ENCODE assay signal across 1 cellular context in the genomic region with DNA sequence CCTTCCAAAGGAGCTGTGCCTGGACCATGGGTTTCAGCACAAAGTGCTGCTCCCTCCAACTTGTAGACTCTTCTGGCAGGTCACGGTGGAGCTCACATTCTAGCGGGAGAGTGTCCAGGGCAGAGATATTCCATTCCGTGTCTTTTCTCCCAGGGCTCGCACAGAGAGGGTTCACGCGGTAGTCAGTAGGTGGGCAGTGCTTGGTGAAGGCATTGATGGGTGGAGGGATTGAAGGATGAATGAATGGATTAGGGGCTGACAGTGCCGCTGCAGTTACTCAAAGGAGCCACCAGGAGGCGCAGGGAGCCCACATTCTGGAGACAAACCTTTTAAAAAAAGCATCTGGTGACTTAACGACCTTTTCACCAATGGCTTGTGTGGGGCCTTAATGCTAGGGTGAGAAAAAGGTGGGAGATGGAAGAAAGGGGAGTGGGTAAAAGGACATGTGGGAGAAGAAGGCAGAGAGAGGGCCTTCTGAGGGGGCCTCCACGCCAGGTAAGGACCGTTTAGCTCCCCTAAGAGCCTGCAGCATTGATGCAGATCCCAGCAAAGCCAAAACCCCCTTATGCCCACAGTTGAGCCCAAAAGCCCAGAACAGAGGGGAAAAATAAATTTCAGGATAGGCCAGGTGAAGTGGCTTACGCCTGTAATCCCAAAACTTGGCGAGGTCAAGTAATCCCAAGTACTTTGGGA.
TF ChIP-seq lines count a peak whose summit lies in the region.

No MANE protein-coding gene starts in this region.

TF ChIP-seq in HepG2, 621 proteins besides CTCF, POLR2A, EP300 and RAD21 (continues in another document):
- TF ChIP-seq NFKB2 (CRISPR knock-in tag; IDR thresholded peaks at IDR 0.05; ENCODE audit: borderline replicate concordance) (no peak), MEF2D (CRISPR knock-in tag; IDR thresholded peaks at IDR 0.05) (0 out of 2 replicates have a peak, but pooled peaks have one; percentile 16), SIN3B (IDR thresholded peaks at IDR 0.05; ENCODE audit: low read length) (0 out of 2 replicates have a peak, but pooled peaks have one; percentile 53), STAG1 (CRISPR knock-in tag; IDR thresholded peaks at IDR 0.05) (peak; percentile 97), SMAD3 (CRISPR knock-in tag; IDR thresholded peaks at IDR 0.05) (peak; percentile 22; the same call in 1 of the 2 replicates), NR2C2 (CRISPR knock-in tag; IDR thresholded peaks at IDR 0.05; ENCODE audit: borderline replicate concordance) (no peak), SMC3 (IDR thresholded peaks at IDR 0.05; ENCODE audit: low read length) (peak; percentile 100), SALL1 (CRISPR knock-in tag; IDR thresholded peaks at IDR 0.05) (peak; percentile 14; the same call in 1 of the 2 replicates), ASH2L (IDR thresholded peaks at IDR 0.05; ENCODE audit: insufficient read length, low read depth, low read length) (peak; percentile 36), GATA4 (IDR thresholded peaks at IDR 0.05; ENCODE audit: borderline replicate concordance, low read depth) (no peak), PITX1 (CRISPR knock-in tag; IDR thresholded peaks at IDR 0.05) (peak; percentile 67), MED13 (CRISPR knock-in tag; IDR thresholded peaks at IDR 0.05) (no peak), SOX13 (IDR thresholded peaks at IDR 0.05) (peak; percentile 14; the same call in 1 of the 2 replicates), SOX13 (CRISPR knock-in tag; conservative IDR thresholded peaks at IDR 0.05 in 1 of 2, IDR thresholded peaks at IDR 0.05 in 1 of 2) (no peak), PHF20 (CRISPR knock-in tag; IDR thresholded peaks at IDR 0.05) (no peak), TEAD3 (CRISPR knock-in tag; optimal IDR thresholded peaks at IDR 0.05; ENCODE audit: borderline replicate concordance) (peak; percentile 54), RELA (CRISPR knock-in tag; IDR thresholded peaks at IDR 0.05) (0 out of 2 replicates have a peak, but pooled peaks have one; percentile 53), ZNF879 (CRISPR knock-in tag; IDR thresholded peaks at IDR 0.05) (no peak), MXD4 (CRISPR knock-in tag; IDR thresholded peaks at IDR 0.05) (0 out of 2 replicates have a peak, but pooled peaks have one; percentile 35), EED (CRISPR knock-in tag; IDR thresholded peaks at IDR 0.05) (0 out of 2 replicates have a peak, but pooled peaks have one; percentile 45), IRF2 (CRISPR knock-in tag; IDR thresholded peaks at IDR 0.05) (0 out of 2 replicates have a peak, but pooled peaks have one; percentile 20), ELF3 (CRISPR knock-in tag; IDR thresholded peaks at IDR 0.05) (0 out of 2 replicates have a peak, but pooled peaks have one; percentile 25), XRCC5 (optimal IDR thresholded peaks at IDR 0.05; ENCODE audit: low read length) (peak; percentile 85), ZFP1 (CRISPR knock-in tag; IDR thresholded peaks at IDR 0.05) (no peak), SAP130 (CRISPR knock-in tag; IDR thresholded peaks at IDR 0.05; ENCODE audit: low read depth) (0 out of 2 replicates have a peak, but pooled peaks have one; percentile 10), ZKSCAN1 (IDR thresholded peaks at IDR 0.05; ENCODE audit: low read length) (0 out of 2 replicates have a peak, but pooled peaks have one; percentile 33), KLF16 (CRISPR knock-in tag; IDR thresholded peaks at IDR 0.05) (peak in 1 of 2 experiments; percentile 46; a peak in 1 of 4 replicates), CBX2 (IDR thresholded peaks at IDR 0.05; ENCODE audit: low read depth, low read length) (no peak), CBX2 (CRISPR knock-in tag; IDR thresholded peaks at IDR 0.05; ENCODE audit: low read depth) (0 out of 2 replicates have a peak, but pooled peaks have one; percentile 32), U2AF1 (optimal IDR thresholded peaks at IDR 0.05; ENCODE audit: low read depth, low read length) (peak; percentile 76), ZNF792 (CRISPR knock-in tag; IDR thresholded peaks at IDR 0.05) (0 out of 2 replicates have a peak, but pooled peaks have one; percentile 24), MIER2 (CRISPR knock-in tag; IDR thresholded peaks at IDR 0.05) (peak; percentile 67; the same call in 1 of the 2 replicates), SP1 (IDR thresholded peaks at IDR 0.05) (no peak), SP1 (CRISPR knock-in tag; IDR thresholded peaks at IDR 0.05) (no peak)
- TF ChIP-seq, protein P1, sequence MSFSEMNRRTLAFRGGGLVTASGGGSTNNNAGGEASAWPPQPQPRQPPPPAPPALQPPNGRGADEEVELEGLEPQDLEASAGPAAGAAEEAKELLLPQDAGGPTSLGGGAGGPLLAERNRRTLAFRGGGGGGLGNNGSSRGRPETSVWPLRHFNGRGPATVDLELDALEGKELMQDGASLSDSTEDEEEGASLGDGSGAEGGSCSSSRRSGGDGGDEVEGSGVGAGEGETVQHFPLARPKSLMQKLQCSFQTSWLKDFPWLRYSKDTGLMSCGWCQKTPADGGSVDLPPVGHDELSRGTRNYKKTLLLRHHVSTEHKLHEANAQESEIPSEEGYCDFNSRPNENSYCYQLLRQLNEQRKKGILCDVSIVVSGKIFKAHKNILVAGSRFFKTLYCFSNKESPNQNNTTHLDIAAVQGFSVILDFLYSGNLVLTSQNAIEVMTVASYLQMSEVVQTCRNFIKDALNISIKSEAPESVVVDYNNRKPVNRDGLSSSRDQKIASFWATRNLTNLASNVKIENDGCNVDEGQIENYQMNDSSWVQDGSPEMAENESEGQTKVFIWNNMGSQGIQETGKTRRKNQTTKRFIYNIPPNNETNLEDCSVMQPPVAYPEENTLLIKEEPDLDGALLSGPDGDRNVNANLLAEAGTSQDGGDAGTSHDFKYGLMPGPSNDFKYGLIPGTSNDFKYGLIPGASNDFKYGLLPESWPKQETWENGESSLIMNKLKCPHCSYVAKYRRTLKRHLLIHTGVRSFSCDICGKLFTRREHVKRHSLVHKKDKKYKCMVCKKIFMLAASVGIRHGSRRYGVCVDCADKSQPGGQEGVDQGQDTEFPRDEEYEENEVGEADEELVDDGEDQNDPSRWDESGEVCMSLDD (CRISPR knock-in tag; IDR thresholded peaks at IDR 0.05; ENCODE audit: borderline replicate concordance) = no peak
- TF ChIP-seq, protein P2, sequence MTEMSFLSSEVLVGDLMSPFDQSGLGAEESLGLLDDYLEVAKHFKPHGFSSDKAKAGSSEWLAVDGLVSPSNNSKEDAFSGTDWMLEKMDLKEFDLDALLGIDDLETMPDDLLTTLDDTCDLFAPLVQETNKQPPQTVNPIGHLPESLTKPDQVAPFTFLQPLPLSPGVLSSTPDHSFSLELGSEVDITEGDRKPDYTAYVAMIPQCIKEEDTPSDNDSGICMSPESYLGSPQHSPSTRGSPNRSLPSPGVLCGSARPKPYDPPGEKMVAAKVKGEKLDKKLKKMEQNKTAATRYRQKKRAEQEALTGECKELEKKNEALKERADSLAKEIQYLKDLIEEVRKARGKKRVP (CRISPR knock-in tag; IDR thresholded peaks at IDR 0.05) = 0 out of 4 replicates have a peak, but pooled peaks of 1 of the 2 experiments have one; percentile 47
- TF ChIP-seq, protein P3, sequence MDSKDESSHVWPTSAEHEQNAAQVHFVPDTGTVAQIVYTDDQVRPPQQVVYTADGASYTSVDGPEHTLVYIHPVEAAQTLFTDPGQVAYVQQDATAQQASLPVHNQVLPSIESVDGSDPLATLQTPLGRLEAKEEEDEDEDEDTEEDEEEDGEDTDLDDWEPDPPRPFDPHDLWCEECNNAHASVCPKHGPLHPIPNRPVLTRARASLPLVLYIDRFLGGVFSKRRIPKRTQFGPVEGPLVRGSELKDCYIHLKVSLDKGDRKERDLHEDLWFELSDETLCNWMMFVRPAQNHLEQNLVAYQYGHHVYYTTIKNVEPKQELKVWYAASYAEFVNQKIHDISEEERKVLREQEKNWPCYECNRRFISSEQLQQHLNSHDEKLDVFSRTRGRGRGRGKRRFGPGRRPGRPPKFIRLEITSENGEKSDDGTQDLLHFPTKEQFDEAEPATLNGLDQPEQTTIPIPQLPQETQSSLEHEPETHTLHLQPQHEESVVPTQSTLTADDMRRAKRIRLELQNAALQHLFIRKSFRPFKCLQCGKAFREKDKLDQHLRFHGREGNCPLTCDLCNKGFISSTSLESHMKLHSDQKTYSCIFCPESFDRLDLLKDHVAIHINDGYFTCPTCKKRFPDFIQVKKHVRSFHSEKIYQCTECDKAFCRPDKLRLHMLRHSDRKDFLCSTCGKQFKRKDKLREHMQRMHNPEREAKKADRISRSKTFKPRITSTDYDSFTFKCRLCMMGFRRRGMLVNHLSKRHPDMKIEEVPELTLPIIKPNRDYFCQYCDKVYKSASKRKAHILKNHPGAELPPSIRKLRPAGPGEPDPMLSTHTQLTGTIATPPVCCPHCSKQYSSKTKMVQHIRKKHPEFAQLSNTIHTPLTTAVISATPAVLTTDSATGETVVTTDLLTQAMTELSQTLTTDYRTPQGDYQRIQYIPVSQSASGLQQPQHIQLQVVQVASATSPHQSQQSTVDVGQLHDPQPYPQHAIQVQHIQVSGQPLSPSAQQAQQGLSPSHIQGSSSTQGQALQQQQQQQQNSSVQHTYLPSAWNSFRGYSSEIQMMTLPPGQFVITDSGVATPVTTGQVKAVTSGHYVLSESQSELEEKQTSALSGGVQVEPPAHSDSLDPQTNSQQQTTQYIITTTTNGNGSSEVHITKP (CRISPR knock-in tag; IDR thresholded peaks at IDR 0.05; ENCODE audit: low read depth) = 0 out of 2 replicates have a peak, but pooled peaks have one; percentile 21
- TF ChIP-seq, protein P4, sequence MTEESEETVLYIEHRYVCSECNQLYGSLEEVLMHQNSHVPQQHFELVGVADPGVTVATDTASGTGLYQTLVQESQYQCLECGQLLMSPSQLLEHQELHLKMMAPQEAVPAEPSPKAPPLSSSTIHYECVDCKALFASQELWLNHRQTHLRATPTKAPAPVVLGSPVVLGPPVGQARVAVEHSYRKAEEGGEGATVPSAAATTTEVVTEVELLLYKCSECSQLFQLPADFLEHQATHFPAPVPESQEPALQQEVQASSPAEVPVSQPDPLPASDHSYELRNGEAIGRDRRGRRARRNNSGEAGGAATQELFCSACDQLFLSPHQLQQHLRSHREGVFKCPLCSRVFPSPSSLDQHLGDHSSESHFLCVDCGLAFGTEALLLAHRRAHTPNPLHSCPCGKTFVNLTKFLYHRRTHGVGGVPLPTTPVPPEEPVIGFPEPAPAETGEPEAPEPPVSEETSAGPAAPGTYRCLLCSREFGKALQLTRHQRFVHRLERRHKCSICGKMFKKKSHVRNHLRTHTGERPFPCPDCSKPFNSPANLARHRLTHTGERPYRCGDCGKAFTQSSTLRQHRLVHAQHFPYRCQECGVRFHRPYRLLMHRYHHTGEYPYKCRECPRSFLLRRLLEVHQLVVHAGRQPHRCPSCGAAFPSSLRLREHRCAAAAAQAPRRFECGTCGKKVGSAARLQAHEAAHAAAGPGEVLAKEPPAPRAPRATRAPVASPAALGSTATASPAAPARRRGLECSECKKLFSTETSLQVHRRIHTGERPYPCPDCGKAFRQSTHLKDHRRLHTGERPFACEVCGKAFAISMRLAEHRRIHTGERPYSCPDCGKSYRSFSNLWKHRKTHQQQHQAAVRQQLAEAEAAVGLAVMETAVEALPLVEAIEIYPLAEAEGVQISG (CRISPR knock-in tag; IDR thresholded peaks at IDR 0.05) = 0 out of 2 replicates have a peak, but pooled peaks have one; percentile 33
- TF ChIP-seq, protein P5, sequence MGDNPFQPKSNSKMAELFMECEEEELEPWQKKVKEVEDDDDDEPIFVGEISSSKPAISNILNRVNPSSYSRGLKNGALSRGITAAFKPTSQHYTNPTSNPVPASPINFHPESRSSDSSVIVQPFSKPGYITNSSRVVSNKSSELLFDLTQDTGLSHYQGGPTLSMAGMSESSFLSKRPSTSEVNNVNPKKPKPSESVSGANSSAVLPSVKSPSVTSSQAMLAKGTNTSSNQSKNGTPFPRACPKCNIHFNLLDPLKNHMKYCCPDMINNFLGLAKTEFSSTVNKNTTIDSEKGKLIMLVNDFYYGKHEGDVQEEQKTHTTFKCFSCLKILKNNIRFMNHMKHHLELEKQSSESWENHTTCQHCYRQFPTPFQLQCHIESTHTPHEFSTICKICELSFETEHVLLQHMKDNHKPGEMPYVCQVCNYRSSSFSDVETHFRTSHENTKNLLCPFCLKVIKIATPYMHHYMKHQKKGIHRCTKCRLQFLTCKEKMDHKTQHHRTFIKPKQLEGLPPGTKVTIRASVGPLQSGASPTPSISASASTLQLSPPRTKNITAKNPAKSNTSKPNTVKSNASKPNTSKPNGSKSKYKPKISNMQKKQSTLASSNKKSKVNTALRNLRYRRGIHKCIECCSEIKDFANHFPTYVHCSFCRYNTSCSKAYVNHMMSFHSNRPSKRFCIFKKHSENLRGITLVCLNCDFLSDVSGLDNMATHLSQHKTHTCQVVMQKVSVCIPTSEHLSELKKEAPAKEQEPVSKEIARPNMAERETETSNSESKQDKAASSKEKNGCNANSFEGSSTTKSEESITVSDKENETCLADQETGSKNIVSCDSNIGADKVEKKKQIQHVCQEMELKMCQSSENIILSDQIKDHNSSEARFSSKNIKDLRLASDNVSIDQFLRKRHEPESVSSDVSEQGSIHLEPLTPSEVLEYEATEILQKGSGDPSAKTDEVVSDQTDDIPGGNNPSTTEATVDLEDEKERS (CRISPR knock-in tag; IDR thresholded peaks at IDR 0.05) = 0 out of 2 replicates have a peak, but pooled peaks have one; percentile 57
- TF ChIP-seq, protein P6, sequence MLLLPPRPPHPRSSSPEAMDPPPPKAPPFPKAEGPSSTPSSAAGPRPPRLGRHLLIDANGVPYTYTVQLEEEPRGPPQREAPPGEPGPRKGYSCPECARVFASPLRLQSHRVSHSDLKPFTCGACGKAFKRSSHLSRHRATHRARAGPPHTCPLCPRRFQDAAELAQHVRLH (CRISPR knock-in tag; IDR thresholded peaks at IDR 0.05; ENCODE audit: borderline replicate concordance, low read depth) = no peak
- TF ChIP-seq, protein P7, sequence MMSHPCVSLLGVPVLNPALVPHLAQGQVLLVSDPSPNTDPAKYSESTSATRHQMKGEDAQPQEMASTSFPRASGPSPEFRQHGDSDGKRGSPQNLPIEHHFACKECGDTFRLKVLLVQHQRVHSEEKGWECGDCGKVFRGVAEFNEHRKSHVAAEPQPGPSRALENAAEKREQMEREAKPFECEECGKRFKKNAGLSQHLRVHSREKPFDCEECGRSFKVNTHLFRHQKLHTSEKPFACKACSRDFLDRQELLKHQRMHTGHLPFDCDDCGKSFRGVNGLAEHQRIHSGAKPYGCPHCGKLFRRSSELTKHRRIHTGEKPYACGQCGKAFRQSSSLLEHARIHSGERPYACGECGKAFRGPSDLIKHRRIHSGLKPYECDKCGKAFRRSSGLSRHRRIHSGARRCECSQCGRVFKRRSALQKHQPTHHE (CRISPR knock-in tag; IDR thresholded peaks at IDR 0.05; ENCODE audit: borderline replicate concordance) = no peak
- TF ChIP-seq, protein P8, sequence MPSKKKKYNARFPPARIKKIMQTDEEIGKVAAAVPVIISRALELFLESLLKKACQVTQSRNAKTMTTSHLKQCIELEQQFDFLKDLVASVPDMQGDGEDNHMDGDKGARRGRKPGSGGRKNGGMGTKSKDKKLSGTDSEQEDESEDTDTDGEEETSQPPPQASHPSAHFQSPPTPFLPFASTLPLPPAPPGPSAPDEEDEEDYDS (CRISPR knock-in tag; IDR thresholded peaks at IDR 0.05) = peak; percentile 36; the same call in 1 of the 2 replicates
